Comparison of ENCODE assay signal across 8 cellular contexts in genomic region chr9:116687074-116687761, GRCh38. TPM values are rescaled to one million over a fixed set of nuclear protein-coding genes. Genes with fewer than 3 reads are reported as not detected.
A peak's percentile ranks its signal among the peaks of the same experiment; 100 is the strongest.
DNase-seq lines count a peak whose midpoint lies in the region; ATAC-seq and TF ChIP-seq lines count a peak whose summit lies in the region.

TRIM32 (plus strand) TSS chr9:116687305; CDS start chr9:116697743, 10,438 bp downstream.

- no peaks in the 10 kb centered on the region for H3K36me3 ChIP-seq in parathyroid adenoma (ENCODE audit: control insufficient read depth, insufficient read depth, low read length)
- no peaks in the 10 kb centered on the region for H3K36me3 ChIP-seq in thyroid gland

- H3K79me2 ChIP-seq in parathyroid adenoma, result peaks cover 10% of the 10 kb centered on the region

- H3K4me2 ChIP-seq in parathyroid adenoma (ENCODE audit: low read length), result peak within 1 kb of the TSS; percentile 72

- POLR2A ChIA-PET in GM10248 (lab: Yijun Ruan, JAX), result no interaction called here
- POLR2A ChIA-PET in activated naive CD8-positive, alpha-beta T cell treated with anti-CD3 and anti-CD28 coated beads, Interleukin-2, amount 10 ng/mL, durations not matched to agents 7 days and 5 days (lab: Charles Lee), result interaction anchor here (0.7 kb wide), 1 partner anchor 11 kb away, joined by 3 read pairs; no protein-coding TSS in a partner anchor

- H3K9ac ChIP-seq in parathyroid adenoma, result no peak within 1 kb of the TSS

- peak within 1 kb of the TSS; percentile 74 for H3K27ac Mint-ChIP-seq in HFFc6
- H3K27ac Mint-ChIP-seq in activated naive CD8-positive, alpha-beta T cell treated with anti-CD3 and anti-CD28 coated beads, Interleukin-2, amount 10 ng/mL, durations not matched to agents 7 days and 5 days, result peak within 1 kb of the TSS; percentile 84

- H3K4me3 ChIP-seq in parathyroid adenoma (ENCODE audit: low read depth, low read length) (peak within 1 kb of the TSS; percentile 62), thyroid gland (replicated peaks in 1 of 3) (peak within 1 kb of the TSS; percentile 12 to 80 (median 41))

- H3K27me3 ChIP-seq in parathyroid adenoma (ENCODE audit: control insufficient read depth, insufficient read depth, low read length), result no peaks in the 10 kb centered on the region
- no peaks in the 10 kb centered on the region for H3K27me3 ChIP-seq in thyroid gland

- peaks cover 25% of the 10 kb centered on the region for H3K36me3 Mint-ChIP-seq in HFFc6 (ENCODE audit: low read depth)
- peaks cover 22% of the 10 kb centered on the region for H3K36me3 Mint-ChIP-seq in activated naive CD8-positive, alpha-beta T cell treated with anti-CD3 and anti-CD28 coated beads, Interleukin-2, amount 10 ng/mL, durations not matched to agents 7 days and 5 days

- TF ChIP-seq CTCF in GM10248 (IDR thresholded peaks at IDR 0.05; ENCODE audit: control extremely low read depth, extremely low read depth, low read depth, missing control alignments) (no peak), HFFc6 (IDR thresholded peaks at IDR 0.05) (no peak), parathyroid adenoma (IDR thresholded peaks at IDR 0.05) (no peak), thyroid gland (IDR thresholded peaks at IDR 0.05) (peak in 1 of 6 experiments; percentile 11)

- H3K4me1 ChIP-seq in parathyroid adenoma (no peaks in the 10 kb centered on the region), thyroid gland (peaks cover 15 to 18% of the 10 kb centered on the region in 2 donors)

- H3K4me3 Mint-ChIP-seq in HFFc6, result peak within 1 kb of the TSS; percentile 89
- H3K4me3 Mint-ChIP-seq in activated naive CD8-positive, alpha-beta T cell treated with anti-CD3 and anti-CD28 coated beads, Interleukin-2, amount 10 ng/mL, durations not matched to agents 7 days and 5 days, result peak within 1 kb of the TSS; percentile 94

- peak in 1 of 2 donors; percentile 53 for TF ChIP-seq POLR2A in thyroid gland (IDR thresholded peaks at IDR 0.05)

- no peaks in the 10 kb centered on the region for H3K9me3 Mint-ChIP-seq in HFFc6
- peaks cover 5% of the 10 kb centered on the region for H3K9me3 Mint-ChIP-seq in activated naive CD8-positive, alpha-beta T cell treated with anti-CD3 and anti-CD28 coated beads, Interleukin-2, amount 10 ng/mL, durations not matched to agents 7 days and 5 days

- no peaks in the 10 kb centered on the region for H3K9me3 ChIP-seq in parathyroid adenoma (ENCODE audit: control insufficient read depth, low read length)
- no peaks in the 10 kb centered on the region for H3K9me3 ChIP-seq in thyroid gland

- intact Hi-C loops in Right ventricle myocardium superior (cut with DNase I), result no loop called here
- intact Hi-C loops in thyroid gland (cut with DNase I), result no loop called here

- peak; percentile 96 for DNase-seq in GM10248 (ENCODE audit: extremely low spot score)
- DNase-seq in HFFc6, result peak; percentile 79
- DNase-seq in NCI-H1092 (lab: John Stamatoyannopoulos, UW), result peak; percentile 89
- peak; percentile 77 to 81 for DNase-seq in SW 1271 (lab: John Stamatoyannopoulos, UW)
- peak; percentile 96 for DNase-seq in activated naive CD8-positive, alpha-beta T cell treated with anti-CD3 and anti-CD28 coated beads, Interleukin-2, amount 10 ng/mL, durations not matched to agents 7 days and 5 days
- DNase-seq in Right ventricle myocardium superior, result peak; percentile 96
- DNase-seq in thyroid gland, result peak; percentile 91 to 92

- peaks cover 75% of the 10 kb centered on the region for H3K4me1 Mint-ChIP-seq in HFFc6 (ENCODE audit: low read depth)
- peaks cover 46% of the 10 kb centered on the region for H3K4me1 Mint-ChIP-seq in activated naive CD8-positive, alpha-beta T cell treated with anti-CD3 and anti-CD28 coated beads, Interleukin-2, amount 10 ng/mL, durations not matched to agents 7 days and 5 days

- peak within 1 kb of the TSS; percentile 85 for H2AFZ ChIP-seq in parathyroid adenoma

- WGBS in thyroid gland, 2 donors, result 1% methylated on average over 27 to 32 of the region's 54 CpGs

- H3K27ac ChIP-seq in parathyroid adenoma (no peak within 1 kb of the TSS), thyroid gland (peak within 1 kb of the TSS in 1 of 3 donors; percentile 69)

- CTCF ChIA-PET in GM10248 (lab: Yijun Ruan, JAX), result interaction anchor here (1.0 to 1.5 kb wide), 4 partner anchors 10 to 174 kb away, joined by 3 to 5 read pairs (median 3); no protein-coding TSS in a partner anchor

- ATAC-seq in activated naive CD8-positive, alpha-beta T cell treated with anti-CD3 and anti-CD28 coated beads, Interleukin-2, amount 10 ng/mL, durations not matched to agents 7 days and 5 days (ENCODE audit: low read depth), result peak; percentile 100
- ATAC-seq in Right ventricle myocardium superior (ENCODE audit: poor library complexity), result peak; percentile 99

- H3K27me3 Mint-ChIP-seq in HFFc6 (ENCODE audit: insufficient read depth), result no peaks in the 10 kb centered on the region; the same call in 1 of the 2 replicates
- H3K27me3 Mint-ChIP-seq in activated naive CD8-positive, alpha-beta T cell treated with anti-CD3 and anti-CD28 coated beads, Interleukin-2, amount 10 ng/mL, durations not matched to agents 7 days and 5 days, result no peaks in the 10 kb centered on the region

RNA-seq across cellular contexts. Expression of gene TRIM32, which starts in this region (rescaled TPM):
- 10 to 100 TPM; 53.7 to 71.6 (median 60.3) TPM for total RNA-seq in HFFc6 (2021; fragmentation: NEBNext Ultra II Directional; extraction: Animal tissue kit (Norgen Biotek cat#: 25700))
- total RNA-seq in activated naive CD8-positive, alpha-beta T cell treated with anti-CD3 and anti-CD28 coated beads, Interleukin-2, amount 10 ng/mL, durations not matched to agents 7 days and 5 days, result 10 to 100 TPM; 19.3 to 20.2 TPM
- 15.2 TPM for total RNA-seq in Right ventricle myocardium superior
- 10 to 100 TPM; 15.8 to 20.3 (median 20.0) TPM for total RNA-seq in thyroid gland
